ENCODE assay signal across 8 cellular contexts in the genomic region with DNA sequence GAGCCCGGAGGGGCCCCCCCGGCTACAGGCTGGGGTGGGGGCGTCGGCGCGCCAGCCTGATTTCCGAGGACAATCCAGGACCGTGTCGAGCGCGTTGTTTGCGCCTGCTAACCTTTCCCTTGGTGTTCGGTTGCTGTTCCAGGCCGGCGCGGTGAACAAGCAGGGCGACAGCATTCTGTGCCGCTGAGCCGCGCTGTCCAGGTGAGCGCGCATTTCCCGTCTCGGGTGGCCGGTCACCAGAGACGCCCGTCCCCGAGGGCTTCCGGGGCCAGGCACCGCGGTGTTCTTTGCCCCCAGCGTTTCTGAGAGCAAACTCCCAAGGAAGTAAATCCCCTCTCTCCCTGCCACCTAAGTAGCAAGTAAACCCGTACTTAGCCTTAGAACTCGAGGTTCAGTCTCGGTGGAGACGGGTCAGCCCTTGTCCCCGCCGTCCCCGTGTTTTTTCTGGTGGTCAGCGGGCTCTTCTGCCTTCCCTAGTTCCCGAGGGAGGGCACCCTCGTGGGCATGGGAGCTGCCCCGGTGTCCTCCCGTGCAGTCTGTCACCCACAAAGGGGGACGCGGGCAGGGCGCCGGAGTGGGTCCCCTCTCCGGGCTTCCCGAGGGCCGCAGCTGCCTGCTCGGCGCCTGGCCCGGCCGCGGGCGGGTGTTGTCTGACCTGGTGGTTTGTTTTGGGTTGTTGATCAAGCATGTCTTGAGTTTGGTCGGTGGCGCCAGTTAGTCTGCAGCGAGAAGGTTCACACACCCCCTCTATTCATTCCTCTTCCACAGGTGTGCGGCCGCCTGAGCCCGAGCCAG. TPM values are rescaled to one million over a fixed set of nuclear protein-coding genes. Genes with fewer than 3 reads are reported as not detected.
DNase-seq lines count a peak whose midpoint lies in the region; ATAC-seq and TF ChIP-seq lines count a peak whose summit lies in the region.

No MANE protein-coding gene starts in this region.

- H3K27me3 Mint-ChIP-seq in activated CD4-positive, alpha-beta T cell treated with anti-CD3 and anti-CD28 coated beads for 36 hours = peaks cover 32% of the 10 kb centered on the region
- H3K27me3 Mint-ChIP-seq in endothelial cell (ENCODE audit: unreplicated experiment) = peaks cover 8% of the 10 kb centered on the region
- peaks cover 72% of the 10 kb centered on the region for H3K27me3 Mint-ChIP-seq in activated T-cell treated with anti-CD3 and anti-CD28 coated beads, Interleukin-2, amount 50 U/mL, for 24 hours
- peaks cover 49% of the 10 kb centered on the region for H3K27me3 Mint-ChIP-seq in activated T-helper 1 cell treated with anti-CD3 and anti-CD28 coated beads, Interleukin-12 subunit alpha, Interleukin-12 subunit beta, Interleukin-2, Interleukin-4 antibody, amounts not matched to agents 30 ng/mL and 10 ng/mL and 1 ng/mL, durations not matched to agents 14 hours and 24 hours and 36 hours (ENCODE audit: insufficient read depth)

- no peak overlapping the region for H3K4me3 Mint-ChIP-seq in activated CD4-positive, alpha-beta T cell treated with anti-CD3 and anti-CD28 coated beads for 36 hours
- H3K4me3 Mint-ChIP-seq in endothelial cell (ENCODE audit: unreplicated experiment) = peak overlapping the region; percentile 93
- H3K4me3 Mint-ChIP-seq in activated T-cell treated with anti-CD3 and anti-CD28 coated beads, Interleukin-2, amount 50 U/mL, for 24 hours = no peak overlapping the region
- no peak overlapping the region for H3K4me3 Mint-ChIP-seq in activated T-helper 1 cell treated with anti-CD3 and anti-CD28 coated beads, Interleukin-12 subunit alpha, Interleukin-12 subunit beta, Interleukin-2, Interleukin-4 antibody, amounts not matched to agents 30 ng/mL and 10 ng/mL and 1 ng/mL, durations not matched to agents 14 hours and 24 hours and 36 hours

- peak; percentile 13 for DNase-seq in activated CD4-positive, alpha-beta T cell treated with anti-CD3 and anti-CD28 coated beads for 36 hours
- DNase-seq in activated CD4-positive, alpha-beta T cell treated with anti-CD3 and anti-CD28 coated beads, Interleukin-2, amount 50 U/mL, for 1 hour = no peak
- DNase-seq in NCI-H345 treated with DMSO at 0.1 percent for 48 hours (lab: John Stamatoyannopoulos, UW; ENCODE audit: unreplicated experiment) = peak; percentile 43
- DNase-seq in endothelial cell (ENCODE audit: low spot score) = peak; percentile 54
- DNase-seq in activated T-cell treated with anti-CD3 and anti-CD28 coated beads, Interleukin-2, amount 50 U/mL, for 24 hours = no peak
- DNase-seq in activated T-helper 1 cell treated with anti-CD3 and anti-CD28 coated beads, Interleukin-12 subunit alpha, Interleukin-12 subunit beta, Interleukin-2, Interleukin-4 antibody, amounts not matched to agents 30 ng/mL and 10 ng/mL and 1 ng/mL, durations not matched to agents 14 hours and 24 hours and 36 hours (ENCODE audit: low spot score) = no peak

- no peak for TF ChIP-seq CTCF in endothelial cell (IDR thresholded peaks at IDR 0.05; ENCODE audit: unreplicated experiment)

- peaks cover 0 to 33% of the 10 kb centered on the region in 2 donors for H3K27me3 ChIP-seq in mucosa of rectum (ENCODE audit: control insufficient read depth in 2 of 2, insufficient read depth in 2 of 2, low read length in 2 of 2)

- H3K27ac Mint-ChIP-seq in activated CD4-positive, alpha-beta T cell treated with anti-CD3 and anti-CD28 coated beads for 36 hours = no peak overlapping the region
- H3K27ac Mint-ChIP-seq in endothelial cell (ENCODE audit: unreplicated experiment) = peak overlapping the region; percentile 21
- H3K27ac Mint-ChIP-seq in activated T-cell treated with anti-CD3 and anti-CD28 coated beads, Interleukin-2, amount 50 U/mL, for 24 hours = no peak overlapping the region
- no peak overlapping the region for H3K27ac Mint-ChIP-seq in activated T-helper 1 cell treated with anti-CD3 and anti-CD28 coated beads, Interleukin-12 subunit alpha, Interleukin-12 subunit beta, Interleukin-2, Interleukin-4 antibody, amounts not matched to agents 30 ng/mL and 10 ng/mL and 1 ng/mL, durations not matched to agents 14 hours and 24 hours and 36 hours

- CTCF ChIA-PET in activated CD4-positive, alpha-beta T cell treated with anti-CD3 and anti-CD28 coated beads for 36 hours (lab: Charles Lee) = no interaction called here

- intact Hi-C loops in activated CD4-positive, alpha-beta T cell treated with anti-CD3 and anti-CD28 coated beads for 36 hours (cut with DNase I, micrococcal nuclease) = no loop called here
- intact Hi-C loops in activated T-helper 1 cell treated with anti-CD3 and anti-CD28 coated beads, Interleukin-12 subunit alpha, Interleukin-12 subunit beta, Interleukin-2, Interleukin-4 antibody, amounts not matched to agents 30 ng/mL and 10 ng/mL and 1 ng/mL, durations not matched to agents 14 hours and 24 hours and 36 hours (cut with micrococcal nuclease) = loop anchor here (5.0 kb wide), 1 partner anchor 1749 kb away; no protein-coding TSS in a partner anchor

- POLR2A ChIA-PET in activated CD4-positive, alpha-beta T cell treated with anti-CD3 and anti-CD28 coated beads for 36 hours (lab: Charles Lee) = no interaction called here

- H3K4me1 Mint-ChIP-seq in activated CD4-positive, alpha-beta T cell treated with anti-CD3 and anti-CD28 coated beads for 36 hours = peaks cover 10% of the 10 kb centered on the region
- peaks cover 7% of the 10 kb centered on the region for H3K4me1 Mint-ChIP-seq in endothelial cell (ENCODE audit: unreplicated experiment)
- peaks cover 8% of the 10 kb centered on the region for H3K4me1 Mint-ChIP-seq in activated T-cell treated with anti-CD3 and anti-CD28 coated beads, Interleukin-2, amount 50 U/mL, for 24 hours (ENCODE audit: low read depth)
- no peaks in the 10 kb centered on the region for H3K4me1 Mint-ChIP-seq in activated T-helper 1 cell treated with anti-CD3 and anti-CD28 coated beads, Interleukin-12 subunit alpha, Interleukin-12 subunit beta, Interleukin-2, Interleukin-4 antibody, amounts not matched to agents 30 ng/mL and 10 ng/mL and 1 ng/mL, durations not matched to agents 14 hours and 24 hours and 36 hours (ENCODE audit: low read depth)

- ATAC-seq in activated CD4-positive, alpha-beta T cell treated with anti-CD3 and anti-CD28 coated beads for 36 hours = no peak
- ATAC-seq in HG03196 (IDR thresholded peaks at IDR 0.05; ENCODE audit: unreplicated experiment) = no peak

- peaks cover 3 to 9% of the 10 kb centered on the region in 2 donors for H3K4me1 ChIP-seq in mucosa of rectum (ENCODE audit: control insufficient read depth in 2 of 2, insufficient read depth in 2 of 2, low read length in 2 of 2)

- H3K9me3 Mint-ChIP-seq in activated CD4-positive, alpha-beta T cell treated with anti-CD3 and anti-CD28 coated beads for 36 hours (ENCODE audit: low read depth) = no peaks in the 10 kb centered on the region
- H3K9me3 Mint-ChIP-seq in endothelial cell (ENCODE audit: unreplicated experiment) = no peaks in the 10 kb centered on the region
- H3K9me3 Mint-ChIP-seq in activated T-cell treated with anti-CD3 and anti-CD28 coated beads, Interleukin-2, amount 50 U/mL, for 24 hours = no peaks in the 10 kb centered on the region
- no peaks in the 10 kb centered on the region for H3K9me3 Mint-ChIP-seq in activated T-helper 1 cell treated with anti-CD3 and anti-CD28 coated beads, Interleukin-12 subunit alpha, Interleukin-12 subunit beta, Interleukin-2, Interleukin-4 antibody, amounts not matched to agents 30 ng/mL and 10 ng/mL and 1 ng/mL, durations not matched to agents 14 hours and 24 hours and 36 hours

- peak overlapping the region; percentile 67 to 81 for H3K4me3 ChIP-seq in mucosa of rectum (ENCODE audit: low read length in 2 of 2)

- no peaks in the 10 kb centered on the region for H3K9me3 ChIP-seq in mucosa of rectum (ENCODE audit: control insufficient read depth in 2 of 2, low read length in 2 of 2)

- H3K36me3 ChIP-seq in mucosa of rectum (ENCODE audit: control insufficient read depth in 2 of 2, insufficient read depth in 2 of 2, low read length in 2 of 2) = no peaks in the 10 kb centered on the region

- no peaks in the 10 kb centered on the region for H3K36me3 Mint-ChIP-seq in activated CD4-positive, alpha-beta T cell treated with anti-CD3 and anti-CD28 coated beads for 36 hours (ENCODE audit: low read depth)
- peaks cover 3% of the 10 kb centered on the region for H3K36me3 Mint-ChIP-seq in endothelial cell (ENCODE audit: low read depth, unreplicated experiment)
- H3K36me3 Mint-ChIP-seq in activated T-cell treated with anti-CD3 and anti-CD28 coated beads, Interleukin-2, amount 50 U/mL, for 24 hours (ENCODE audit: low read depth) = no peaks in the 10 kb centered on the region
- H3K36me3 Mint-ChIP-seq in activated T-helper 1 cell treated with anti-CD3 and anti-CD28 coated beads, Interleukin-12 subunit alpha, Interleukin-12 subunit beta, Interleukin-2, Interleukin-4 antibody, amounts not matched to agents 30 ng/mL and 10 ng/mL and 1 ng/mL, durations not matched to agents 14 hours and 24 hours and 36 hours (ENCODE audit: low read depth) = peaks cover 2% of the 10 kb centered on the region

- H3K27ac ChIP-seq in mucosa of rectum (ENCODE audit: low read depth in 2 of 2, low read length in 2 of 2) = peak overlapping the region; percentile 51 to 69

- peak overlapping the region; percentile 71 to 73 for H3K9ac ChIP-seq in mucosa of rectum (ENCODE audit: low read depth in 1 of 2, low read length in 2 of 2)

RNA-seq across cellular contexts. Expression of a gene that starts 1.5 kb away (rescaled TPM):
- total RNA-seq in activated CD4-positive, alpha-beta T cell treated with anti-CD3 and anti-CD28 coated beads for 36 hours = not detected
- 5.6 TPM for total RNA-seq in endothelial cell (ENCODE audit: unreplicated experiment)
- total RNA-seq in activated T-helper 1 cell treated with anti-CD3 and anti-CD28 coated beads, Interleukin-12 subunit alpha, Interleukin-12 subunit beta, Interleukin-2, Interleukin-4 antibody, amounts not matched to agents 30 ng/mL and 10 ng/mL and 1 ng/mL, durations not matched to agents 14 hours and 24 hours and 36 hours = not detected in 2 replicates

Comparison
In these comparisons a context has a peak if more than half of its experiments do, and no peak if none do; other contexts are left out.
1. DNase-seq: peak in activated CD4-positive, alpha-beta T cell treated with anti-CD3 and anti-CD28 coated beads for 36 hours (single experiment), NCI-H345 treated with DMSO at 0.1 percent for 48 hours (single experiment) and endothelial cell (single experiment); none in activated CD4-positive, alpha-beta T cell treated with anti-CD3 and anti-CD28 coated beads, Interleukin-2, amount 50 U/mL, for 1 hour (single experiment), activated T-cell treated with anti-CD3 and anti-CD28 coated beads, Interleukin-2, amount 50 U/mL, for 24 hours (single experiment) and activated T-helper 1 cell treated with anti-CD3 and anti-CD28 coated beads, Interleukin-12 subunit alpha, Interleukin-12 subunit beta, Interleukin-2, Interleukin-4 antibody, amounts not matched to agents 30 ng/mL and 10 ng/mL and 1 ng/mL, durations not matched to agents 14 hours and 24 hours and 36 hours (single experiment).